16 cellular contexts compared by ENCODE assay signal in the genomic region with DNA sequence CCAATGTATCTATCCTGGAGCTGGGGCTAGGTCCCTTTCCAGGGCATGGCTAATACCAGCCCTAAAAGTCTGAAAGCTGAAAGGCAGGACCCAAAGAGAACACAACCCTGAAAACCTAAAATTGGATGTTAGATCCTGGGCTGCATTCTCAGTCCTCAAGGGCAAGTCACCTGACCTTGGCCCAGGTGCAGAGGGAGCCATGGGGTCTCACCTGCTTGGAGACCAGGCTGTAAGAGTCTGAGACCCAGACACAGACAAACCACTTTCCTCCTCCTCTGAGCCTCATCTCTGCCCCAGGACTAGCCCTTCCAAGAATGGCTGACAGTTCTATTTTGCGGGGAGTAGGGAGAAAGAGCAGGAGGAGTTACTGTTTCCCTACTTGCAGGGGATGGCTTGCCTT.
"Had no signal": no experiment of that assay in that cellular context is flagged by ENCODE, and none has a peak within 500 bp of the region (broad histone marks: within the 10 kb centered on the region; RNA-seq: fewer than 3 reads in every experiment).

No MANE protein-coding gene starts in this region.

- H3K4me1 ChIP-seq: heart left ventricle, tibial artery had no signal

- ATAC-seq: heart left ventricle, mucosa of descending colon, natural killer cell, right cardiac atrium had no signal

- H3K36me3 ChIP-seq: heart left ventricle, ovary had no signal

- H3K27ac ChIP-seq: dorsolateral prefrontal cortex, heart left ventricle, ovary, tibial artery had no signal

- DNase-seq: cortex of kidney; dorsolateral prefrontal cortex; effector CD8-positive, alpha-beta T cell; heart left ventricle; hippocampal formation; kidney glomerular epithelial cell; mammary epithelial cell; mucosa of descending colon; natural killer cell; nucleus accumbens; ovary; right cardiac atrium; stimulated activated CD4-positive, alpha-beta T cell treated with anti-CD3 and anti-CD28 coated beads, Interleukin-2, amount 100 ng/mL, for 48 hours; stimulated activated naive CD4-positive, alpha-beta T cell treated with Interleukin-2 at 50 U/mL for 16 hours; tibial artery had no signal

- H3K4me2 ChIP-seq: smooth muscle cell had no signal

- H3K4me3 ChIP-seq: dorsolateral prefrontal cortex, heart left ventricle, mucosa of descending colon, ovary, smooth muscle cell, tibial artery had no signal

- H3K27me3 ChIP-seq: dorsolateral prefrontal cortex, heart left ventricle, ovary, tibial artery had no signal

- H3K9me3 ChIP-seq: ovary had no signal
